10 cellular contexts compared by ENCODE assay signal in genomic region chr12:6425588-6426531, GRCh38. TPM values are rescaled to one million over a fixed set of nuclear protein-coding genes. Genes with fewer than 3 reads are reported as not detected.
A peak's percentile ranks its signal among the peaks of the same experiment; 100 is the strongest.
DNase-seq lines count a peak whose midpoint lies in the region; ATAC-seq and TF ChIP-seq lines count a peak whose summit lies in the region.
"Had no signal": no experiment of that assay in that cellular context is flagged by ENCODE, and none has a peak within 500 bp of the region (broad histone marks: within the 10 kb centered on the region; RNA-seq: fewer than 3 reads in every experiment).

No MANE protein-coding gene starts in this region.

- peak overlapping the region; percentile 69 for H3K27ac ChIP-seq in CD4-positive, alpha-beta T cell (ENCODE audit: low read depth, low read length)
- H3K27ac ChIP-seq in heart left ventricle = peak overlapping the region in 1 of 12 donors; percentile 66

- no peaks in the 10 kb centered on the region for H3K9me3 ChIP-seq in CD4-positive, alpha-beta T cell (ENCODE audit: control insufficient read depth, low read length)
- H3K9me3 ChIP-seq in heart left ventricle = no peaks in the 10 kb centered on the region
- H3K9me3 ChIP-seq in mucosa of descending colon = no peaks in the 10 kb centered on the region

- no peaks in the 10 kb centered on the region for H3K27me3 Mint-ChIP-seq in CD4-positive, alpha-beta T cell

- CTCF ChIA-PET in CD4-positive, alpha-beta T cell (lab: Charles Lee) = interaction anchor here (0.8 to 5.4 kb wide), 5 partner anchors 36 to 113 kb away, joined by 3 to 61 read pairs (median 7); no protein-coding TSS in a partner anchor

- peaks cover 0 to 28% (median 11%) of the 10 kb centered on the region in 12 donors for H3K4me1 ChIP-seq in heart left ventricle
- peaks cover 9% of the 10 kb centered on the region for H3K4me1 ChIP-seq in mucosa of descending colon (ENCODE audit: low read depth)

- no peaks in the 10 kb centered on the region for H3K36me3 Mint-ChIP-seq in CD4-positive, alpha-beta T cell (ENCODE audit: low read depth)

- H3K27ac Mint-ChIP-seq in CD4-positive, alpha-beta T cell = peak overlapping the region; percentile 93

- no peaks in the 10 kb centered on the region for H3K27me3 ChIP-seq in CD4-positive, alpha-beta T cell (ENCODE audit: control insufficient read depth, insufficient read depth, low read length)
- no peaks in the 10 kb centered on the region for H3K27me3 ChIP-seq in heart left ventricle

- H3K9me3 Mint-ChIP-seq in CD4-positive, alpha-beta T cell = no peaks in the 10 kb centered on the region

- DNase-seq in CD4-positive, alpha-beta T cell = no peak
- peak; percentile 62 to 68 for DNase-seq in activated T-cell treated with anti-CD3 and anti-CD28 coated beads, Interleukin-2, amount 50 U/mL, for 48 hours
- peak; percentile 83 for DNase-seq in mesenteric fat pad (ENCODE audit: low spot score)
- no peak for DNase-seq in retina
- no peak for DNase-seq in heart left ventricle
- no peak for DNase-seq in mucosa of descending colon
- DNase-seq: trophoblast cell had no signal

- H3K4me3 ChIP-seq in heart left ventricle = no peak overlapping the region
- no peak overlapping the region for H3K4me3 ChIP-seq in mucosa of descending colon

- H3K36me3 ChIP-seq in heart left ventricle = no peaks in the 10 kb centered on the region
- H3K36me3 ChIP-seq in mucosa of descending colon (ENCODE audit: low read depth) = no peaks in the 10 kb centered on the region

- TF ChIP-seq POLR2A in heart left ventricle (IDR thresholded peaks at IDR 0.05) = no peak

- POLR2A ChIA-PET in CD4-positive, alpha-beta T cell (lab: Charles Lee) = interaction anchor here (0.6 to 5.4 kb wide), 10 partner anchors 19 to 139 kb away, joined by 3 to 99 read pairs (median 6); partner anchors contain the start of genes CD27, GAPDH, TAPBPL and VAMP1

- H3K4me3 Mint-ChIP-seq in CD4-positive, alpha-beta T cell = peak overlapping the region; percentile 9

- H3K4me1 Mint-ChIP-seq in CD4-positive, alpha-beta T cell (ENCODE audit: low read depth) = peaks cover 47% of the 10 kb centered on the region

- TF ChIP-seq CTCF in CD4-positive, alpha-beta T cell (IDR thresholded peaks at IDR 0.05) = no peak
- TF ChIP-seq CTCF in heart left ventricle (IDR thresholded peaks at IDR 0.05) (no peak), mucosa of descending colon (IDR thresholded peaks at IDR 0.05) (no peak)

- WGBS in heart left ventricle, 4 donors = 85 to 90% (median 88%) methylated on average over 21 to 23 of the region's 23 CpGs

- intact Hi-C loops in CD4-positive, alpha-beta T cell (cut with DNase I, micrococcal nuclease) = loop anchor here in 1 of 2 experiments (2.0 kb wide), 1 partner anchor 19 kb away; the partner anchor contains the start of gene CD27
- intact Hi-C loops in heart left ventricle (cut with DNase I) (loop anchor here in 2 of 10 donors (2.0 to 10.0 kb wide), 2 partner anchors 39 to 109 kb away; partner anchors contain the start of gene GAPDH (in 1 of the 2)), mucosa of descending colon (cut with DNase I, micrococcal nuclease) (loop anchor here in 1 of 2 donors (5.0 kb wide), 1 partner anchor 36 kb away; no protein-coding TSS in a partner anchor)

- ATAC-seq in CD4-positive, alpha-beta T cell (ENCODE audit: poor library complexity) = no peak
- peak; percentile 24 for ATAC-seq in GM18861 (IDR thresholded peaks at IDR 0.05; ENCODE audit: unreplicated experiment)
- no peak for ATAC-seq in GM19324 (IDR thresholded peaks at IDR 0.05; ENCODE audit: low FRiP score, unreplicated experiment)
- no peak for ATAC-seq in heart left ventricle
- ATAC-seq in mucosa of descending colon = no peak

RNA-seq across cellular contexts. Expression of gene CD27, which starts 18.9 kb away (rescaled TPM):
- 10 to 100 TPM; 42.7 to 46.1 TPM for total RNA-seq in CD4-positive, alpha-beta T cell
- not detected for total RNA-seq in mesenteric fat pad
- 1 to 10 TPM in 1 of 9 donors, under 1 TPM in 3, not detected in 5; 0.27 to 5.3 (median 0.42) TPM for total RNA-seq in heart left ventricle
- under 1 TPM in 1 of 2 donors, not detected in 1; 0.19 TPM for polyA plus RNA-seq in heart left ventricle
- 1 to 10 TPM; 1.8 to 5.3 (median 3.9) TPM for total RNA-seq in mucosa of descending colon
- polyA plus RNA-seq: keratinocyte had no signal

RNA-seq across cellular contexts. Expression of gene TAPBPL, which starts 26.0 kb away (rescaled TPM):
- total RNA-seq in CD4-positive, alpha-beta T cell = 10 to 100 TPM; 14.7 to 15.8 TPM
- total RNA-seq in mesenteric fat pad (13.0 TPM), heart left ventricle (10 to 100 TPM in 8 of 9 donors, 1 to 10 TPM in 1; 6.9 to 55.6 (median 14.1) TPM), mucosa of descending colon (100 to 1,000 TPM in 1 of 3 donors, 10 to 100 TPM in 2; 40.9 to 107 (median 72.0) TPM)
- 10 to 100 TPM in 1 of 2 donors, 1 to 10 TPM in 1; 5.4 to 10.2 TPM for polyA plus RNA-seq in heart left ventricle

RNA-seq across cellular contexts. Expression of gene LTBR, which starts 41.9 kb away (rescaled TPM):
- total RNA-seq in CD4-positive, alpha-beta T cell = under 1 TPM; 0.38 to 0.67 TPM
- total RNA-seq in mesenteric fat pad (161 TPM), heart left ventricle (10 to 100 TPM; 16.0 to 83.4 (median 26.2) TPM), mucosa of descending colon (100 to 1,000 TPM; 114 to 142 (median 135) TPM)
- 10 to 100 TPM; 22.8 to 41.8 TPM for polyA plus RNA-seq in heart left ventricle

RNA-seq across cellular contexts. Expression of gene VAMP1, which starts 44.6 kb away (rescaled TPM):
- total RNA-seq in CD4-positive, alpha-beta T cell = 10 to 100 TPM; 84.8 to 87.7 TPM
- total RNA-seq in mesenteric fat pad = 5.8 TPM
- total RNA-seq in heart left ventricle = 1 to 10 TPM; 2.1 to 8.3 (median 3.4) TPM
- 1 to 10 TPM; 2.7 to 6.2 TPM for polyA plus RNA-seq in heart left ventricle
- 10 to 100 TPM in 1 of 3 donors, 1 to 10 TPM in 2; 3.8 to 18.7 (median 8.6) TPM for total RNA-seq in mucosa of descending colon

RNA-seq across cellular contexts. Expression of gene SCNN1A, which starts 50.5 kb away (rescaled TPM):
- 1 to 10 TPM; 1.1 to 2.0 TPM for total RNA-seq in CD4-positive, alpha-beta T cell
- total RNA-seq in mesenteric fat pad (3.3 TPM), heart left ventricle (1 to 10 TPM in 1 of 9 donors, under 1 TPM in 4, not detected in 4; 0.35 to 3.9 (median 0.55) TPM), mucosa of descending colon (100 to 1,000 TPM; 130 to 402 (median 386) TPM)
- under 1 TPM; 0.11 to 0.15 TPM for polyA plus RNA-seq in heart left ventricle

Comparison
In these comparisons a context has a peak if more than half of its experiments do, and no peak if none do; other contexts are left out.
1. DNase-seq: peak in activated T-cell treated with anti-CD3 and anti-CD28 coated beads, Interleukin-2, amount 50 U/mL, for 48 hours (2 of 2) and mesenteric fat pad (single experiment); none in CD4-positive, alpha-beta T cell (0 of 10), retina (single experiment), heart left ventricle (0 of 5) and mucosa of descending colon (0 of 3).
2. RNA of gene CD27, which starts 18.9 kb away (total RNA-seq): 42.7 to 46.1 TPM in CD4-positive, alpha-beta T cell; 1.8 to 5.3 TPM in mucosa of descending colon, not detected in mesenteric fat pad (single experiment) and 0.27 to 5.3 TPM in heart left ventricle; every median in the first group is over 4 times any median in the second.
3. RNA of gene LTBR, which starts 41.9 kb away (total RNA-seq): 161 TPM in mesenteric fat pad (single experiment), 114 to 142 TPM in mucosa of descending colon and 16.0 to 83.4 TPM in heart left ventricle; 0.38 to 0.67 TPM in CD4-positive, alpha-beta T cell; every median in the first group is over 10 times any median in the second.